In genomic region chr7:112414855-112415490, GRCh38 we compare ENCODE assay signal across 8 cellular contexts. TPM values are rescaled to one million over a fixed set of nuclear protein-coding genes. Genes with fewer than 3 reads are reported as not detected.
DNase-seq lines count a peak whose midpoint lies in the region; ATAC-seq and TF ChIP-seq lines count a peak whose summit lies in the region.

No MANE protein-coding gene starts in this region.

- H3K27ac ChIP-seq in MM.1S (ENCODE audit: low read length) (no peak overlapping the region), SK-N-SH (ENCODE audit: low read depth in 2 of 2, low read length in 1 of 2) (no peak overlapping the region), testis (no peak overlapping the region)

- POLR2A ChIA-PET in SK-N-SH (lab: Yijun Ruan, JAX) = no interaction called here

- H3K27me3 ChIP-seq in MM.1S (replicated peaks; ENCODE audit: insufficient read depth, low read length) (no peaks in the 10 kb centered on the region), SK-N-SH (ENCODE audit: insufficient read depth) (no peaks in the 10 kb centered on the region), testis (no peaks in the 10 kb centered on the region)

- no peak for TF ChIP-seq EP300 in SK-N-SH (IDR thresholded peaks at IDR 0.05; ENCODE audit: borderline replicate concordance in 1 of 2, low read depth in 1 of 2, low read length in 1 of 2)

- H3K9me2 ChIP-seq in MM.1S (replicated peaks; ENCODE audit: insufficient read depth, low read length) (no peaks in the 10 kb centered on the region), SK-N-SH (no peaks in the 10 kb centered on the region)

- H4K20me1 ChIP-seq in MM.1S (ENCODE audit: insufficient read depth, low read length) (no peaks in the 10 kb centered on the region), SK-N-SH (ENCODE audit: insufficient read depth) (no peaks in the 10 kb centered on the region)

- no peak overlapping the region for H3K4me2 ChIP-seq in MM.1S (ENCODE audit: low read depth, low read length)
- H3K4me2 ChIP-seq in SK-N-SH = no peak overlapping the region

- peaks cover 5% of the 10 kb centered on the region for H3K4me1 ChIP-seq in MM.1S (ENCODE audit: low read length)
- H3K4me1 ChIP-seq in SK-N-SH (ENCODE audit: control insufficient read depth in 1 of 2, insufficient read depth in 2 of 2, low read depth in 1 of 2, low read length in 1 of 2) = peaks cover 0 to 11% of the 10 kb centered on the region in 2 experiments; a peak in 2 of 4 replicates
- no peaks in the 10 kb centered on the region for H3K4me1 ChIP-seq in testis

- ATAC-seq in HG02642 (IDR thresholded peaks at IDR 0.05; ENCODE audit: poor library complexity, unreplicated experiment) (no peak), HG03196 (IDR thresholded peaks at IDR 0.05; ENCODE audit: unreplicated experiment) (no peak)

- H3K79me2 ChIP-seq in MM.1S (ENCODE audit: low read length) (no peaks in the 10 kb centered on the region), SK-N-SH (ENCODE audit: insufficient read depth) (no peaks in the 10 kb centered on the region)

- CTCF ChIA-PET in SK-N-SH (lab: Yijun Ruan, JAX) = interaction anchor here (0.6 to 4.6 kb wide), 22 partner anchors 9 to 680 kb away, joined by 3 to 35 read pairs (median 4); no protein-coding TSS in a partner anchor

- intact Hi-C loops in testis (cut with DNase I; ENCODE audit: low total_unique reads) = loop anchor here (10.0 kb wide), 1 partner anchor 650 kb away; no protein-coding TSS in a partner anchor

- H3K4me3 ChIP-seq in MM.1S (ENCODE audit: low read length) = no peak overlapping the region
- no peak overlapping the region for H3K4me3 ChIP-seq in SK-N-SH (ENCODE audit: low read depth in 2 of 2, low read length in 1 of 2)
- no peak overlapping the region for H3K4me3 ChIP-seq in testis

- no peak for TF ChIP-seq POLR2A in testis (IDR thresholded peaks at IDR 0.05)

- TF ChIP-seq RAD21 in SK-N-SH (IDR thresholded peaks at IDR 0.05; ENCODE audit: low read length) = peak; percentile 84

- H2AFZ ChIP-seq in MM.1S (ENCODE audit: low read length) = no peak overlapping the region
- H2AFZ ChIP-seq in SK-N-SH (ENCODE audit: low read depth) = no peak overlapping the region

- TF ChIP-seq CTCF in MM.1S (IDR thresholded peaks at IDR 0.05; ENCODE audit: low read length) (peak; percentile 86), SK-N-SH (IDR thresholded peaks at IDR 0.05) (peak; percentile 85), testis (IDR thresholded peaks at IDR 0.05) (peak; percentile 28 to 44 (median 36))

- WGBS in SK-N-SH (ENCODE audit: low lambda C conversion rate) = 1% methylated on average over 3 of the region's 3 CpGs
- WGBS in testis, 2 donors = 37 to 49% methylated on average over 3 of the region's 3 CpGs

- H3K9ac ChIP-seq in MM.1S (ENCODE audit: low read length) (no peak overlapping the region), SK-N-SH (no peak overlapping the region)

- H3K9me3 ChIP-seq in MM.1S (replicated peaks; ENCODE audit: insufficient read depth, low read length) = no peaks in the 10 kb centered on the region
- H3K9me3 ChIP-seq in SK-N-SH = no peaks in the 10 kb centered on the region
- H3K9me3 ChIP-seq in testis = no peaks in the 10 kb centered on the region

- H3F3A ChIP-seq in MM.1S (ENCODE audit: insufficient read depth, low read length) (no peaks in the 10 kb centered on the region), SK-N-SH (replicated peaks; ENCODE audit: insufficient read depth) (no peaks in the 10 kb centered on the region)

- H3K36me3 ChIP-seq in MM.1S (replicated peaks; ENCODE audit: insufficient read depth, low read length) = no peaks in the 10 kb centered on the region
- no peaks in the 10 kb centered on the region for H3K36me3 ChIP-seq in SK-N-SH (replicated peaks in 1 of 2; ENCODE audit: control insufficient read depth in 1 of 2, insufficient read depth in 2 of 2, low read length in 1 of 2)
- H3K36me3 ChIP-seq in testis (ENCODE audit: low read depth, missing control alignments) = no peaks in the 10 kb centered on the region

- peak; percentile 36 for DNase-seq in SIG-M5 treated with dmso at 0.1 percent for 504 hours (lab: John Stamatoyannopoulos, UW; ENCODE audit: unreplicated experiment)
- no peak for DNase-seq in SIG-M5 (lab: John Stamatoyannopoulos, UW)
- peak; percentile 59 for DNase-seq in MM.1S
- peak; percentile 57 for DNase-seq in SK-N-SH
- peak; percentile 46 for DNase-seq in globus pallidus (ENCODE audit: low spot score)
- no peak for DNase-seq in testis

TF ChIP-seq in SK-N-SH, 30 proteins besides CTCF, POLR2A, EP300 and RAD21:
- TF ChIP-seq PBX3 (IDR thresholded peaks at IDR 0.05) = peak; percentile 88
- TF ChIP-seq SMC3 (IDR thresholded peaks at IDR 0.05; ENCODE audit: low read depth, low read length) = peak; percentile 77
- TF ChIP-seq RFX5 (IDR thresholded peaks at IDR 0.05; ENCODE audit: low read length) = no peak
TF ChIP-seq in SK-N-SH: peak in this region for 2.

RNA-seq across cellular contexts. Expression of gene IFRD1, which starts 35.3 kb away (rescaled TPM):
- polyA plus RNA-seq in SK-N-SH (2012; rRNA removed) (31.0 and 39.7 TPM in 2 replicates), testis (ENCODE audit: insufficient read depth, low read depth, low replicate concordance) (50.9 TPM)
- 33.1 and 38.6 TPM in 2 replicates for polyA plus RNA-seq in SK-N-SH (2012; cell fraction: cytosol; rRNA removed)
- 49.1 and 103 TPM in 2 replicates for polyA plus RNA-seq in SK-N-SH (2012; cell fraction: nucleus; rRNA removed)
- 10 to 100 TPM; 84.7 to 99.8 TPM for total RNA-seq in testis

Comparison
In these comparisons a context has a peak if more than half of its experiments do, and no peak if none do; other contexts are left out.
1. DNase-seq: peak in SIG-M5 treated with dmso at 0.1 percent for 504 hours (single experiment), MM.1S (single experiment), SK-N-SH (single experiment) and globus pallidus (single experiment); none in SIG-M5 (single experiment) and testis (single experiment).
2. CTCF ChIP-seq: peak in every context shown above with its lines; median percentile 86 in MM.1S; 85 in SK-N-SH; 36 in testis.